ENCODE assay signal across 14 cellular contexts in the genomic region with DNA sequence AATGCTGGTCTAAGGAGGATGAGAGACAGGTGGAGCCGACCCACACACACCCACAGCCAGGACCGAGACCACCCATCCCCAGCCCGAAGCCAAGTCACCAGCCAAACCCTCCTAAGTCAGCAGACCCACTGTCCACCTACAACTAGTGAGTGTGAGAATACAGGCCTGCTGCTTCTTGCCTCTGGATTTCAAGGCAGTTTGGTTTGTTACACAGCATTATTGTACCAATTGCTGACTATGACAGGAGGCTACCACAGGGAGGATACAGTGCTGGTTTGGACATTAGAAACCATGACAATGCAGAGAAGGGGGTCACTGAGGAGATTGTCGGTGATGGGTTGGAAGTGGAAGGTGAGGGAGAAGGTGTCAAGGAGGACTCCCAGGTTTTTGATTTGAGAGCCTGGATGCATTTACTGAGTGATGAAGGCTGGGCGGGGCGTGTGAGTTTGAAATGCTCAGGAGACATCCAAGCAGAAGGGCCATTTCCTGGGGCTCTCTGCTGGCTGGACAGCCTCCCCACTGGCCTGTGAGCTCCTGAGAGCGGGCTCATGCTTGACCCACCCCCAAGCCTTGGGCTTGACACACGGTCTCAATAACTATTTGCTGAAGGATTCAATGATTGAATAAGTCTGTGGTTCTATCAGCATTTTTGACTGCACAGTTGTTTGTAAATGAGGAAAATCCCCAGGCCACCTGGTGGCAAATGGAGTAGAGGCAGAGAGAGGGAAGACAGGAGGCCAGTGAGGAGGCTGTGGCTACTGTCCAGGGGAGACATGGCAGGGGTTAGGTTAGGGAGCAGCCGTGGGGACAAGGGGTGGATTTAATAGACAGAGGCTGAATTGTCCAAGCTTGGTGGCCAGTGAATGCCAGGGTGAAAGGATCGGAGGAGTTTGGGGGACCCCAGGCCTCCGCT. TPM values are rescaled to one million over a fixed set of nuclear protein-coding genes. Genes with fewer than 3 reads are reported as not detected.
DNase-seq lines count a peak whose midpoint lies in the region; ATAC-seq, FAIRE-seq and TF ChIP-seq lines count a peak whose summit lies in the region.
"Had no signal": no experiment of that assay in that cellular context is flagged by ENCODE, and none has a peak within 500 bp of the region (broad histone marks: within the 10 kb centered on the region; RNA-seq: fewer than 3 reads in every experiment).

No MANE protein-coding gene starts in this region.

- H3K36me3 Mint-ChIP-seq in activated CD8-positive, alpha-beta memory T cell treated with anti-CD3 and anti-CD28 coated beads, Interleukin-2, amount 10 ng/mL, durations not matched to agents 7 days and 5 days, result peaks cover 62% of the 10 kb centered on the region
- H3K36me3 Mint-ChIP-seq in stimulated activated effector memory CD8-positive, alpha-beta T cell treated with anti-CD3 and anti-CD28 coated beads, Interleukin-12 subunit alpha, Interleukin-12 subunit beta, amount 100 ng/mL, for 72 hours, result peaks cover 57% of the 10 kb centered on the region

- peak; percentile 16; the same call in 1 of the 2 replicates for TF ChIP-seq CTCF in MM.1S (IDR thresholded peaks at IDR 0.05; ENCODE audit: low read length)
- TF ChIP-seq CTCF in bronchial epithelial cell (IDR thresholded peaks at IDR 0.05; ENCODE audit: insufficient read depth, low read length, severe bottlenecking), result no peak

- H3K36me3 ChIP-seq in MM.1S (replicated peaks; ENCODE audit: insufficient read depth, low read length) (peaks cover 7% of the 10 kb centered on the region; the same call in 1 of the 2 replicates), bronchial epithelial cell (ENCODE audit: control insufficient read depth, insufficient read depth, low read length) (peaks cover 3% of the 10 kb centered on the region)

- H3K4me3 ChIP-seq in MM.1S (ENCODE audit: low read length), result no peak overlapping the region
- no peak overlapping the region for H3K4me3 ChIP-seq in bronchial epithelial cell (ENCODE audit: low read depth, low read length)
- H3K4me3 ChIP-seq: body of pancreas had no signal

- CTCF ChIA-PET in activated CD8-positive, alpha-beta memory T cell treated with anti-CD3 and anti-CD28 coated beads, Interleukin-2, amount 10 ng/mL, durations not matched to agents 7 days and 5 days (lab: Charles Lee), result interaction anchor here (0.9 to 4.4 kb wide), 9 partner anchors 9 to 439 kb away, joined by 3 to 24 read pairs (median 7); partner anchors contain the start of gene CYTH4

- peaks cover 91% of the 10 kb centered on the region for H3K4me1 Mint-ChIP-seq in activated CD8-positive, alpha-beta memory T cell treated with anti-CD3 and anti-CD28 coated beads, Interleukin-2, amount 10 ng/mL, durations not matched to agents 7 days and 5 days
- H3K4me1 Mint-ChIP-seq in stimulated activated effector memory CD8-positive, alpha-beta T cell treated with anti-CD3 and anti-CD28 coated beads, Interleukin-12 subunit alpha, Interleukin-12 subunit beta, amount 100 ng/mL, for 72 hours, result peaks cover 90% of the 10 kb centered on the region

- no peak for ATAC-seq in activated CD8-positive, alpha-beta memory T cell treated with anti-CD3 and anti-CD28 coated beads, Interleukin-2, amount 10 ng/mL, durations not matched to agents 7 days and 5 days
- ATAC-seq in stimulated activated effector memory CD8-positive, alpha-beta T cell treated with anti-CD3 and anti-CD28 coated beads, Interleukin-12 subunit alpha, Interleukin-12 subunit beta, amount 100 ng/mL, for 72 hours, result no peak
- ATAC-seq in SK-N-SH treated with all-trans-retinoic acid at 6 μM for 48 hours (no peak), HG03045 (IDR thresholded peaks at IDR 0.05; ENCODE audit: unreplicated experiment) (no peak)
- ATAC-seq: body of pancreas had no signal

- peak; percentile 23 for FAIRE-seq in bronchial epithelial cell (lab: Jason Lieb, UNC)
- FAIRE-seq: urothelium cell line had no signal

- H3K27me3 ChIP-seq in MM.1S (replicated peaks; ENCODE audit: insufficient read depth, low read length) (no peaks in the 10 kb centered on the region), bronchial epithelial cell (ENCODE audit: control insufficient read depth, insufficient read depth, low read length) (no peaks in the 10 kb centered on the region)
- H3K27me3 ChIP-seq: body of pancreas had no signal

- peaks cover 96% of the 10 kb centered on the region for H3F3A ChIP-seq in MM.1S (ENCODE audit: insufficient read depth, low read length)

- no peak overlapping the region for H3K4me3 Mint-ChIP-seq in activated CD8-positive, alpha-beta memory T cell treated with anti-CD3 and anti-CD28 coated beads, Interleukin-2, amount 10 ng/mL, durations not matched to agents 7 days and 5 days
- peak overlapping the region; percentile 44 for H3K4me3 Mint-ChIP-seq in stimulated activated effector memory CD8-positive, alpha-beta T cell treated with anti-CD3 and anti-CD28 coated beads, Interleukin-12 subunit alpha, Interleukin-12 subunit beta, amount 100 ng/mL, for 72 hours
- H3K4me3 Mint-ChIP-seq: H9 had no signal

- no peaks in the 10 kb centered on the region for H3K27me3 Mint-ChIP-seq in activated CD8-positive, alpha-beta memory T cell treated with anti-CD3 and anti-CD28 coated beads, Interleukin-2, amount 10 ng/mL, durations not matched to agents 7 days and 5 days

- no peaks in the 10 kb centered on the region for H3K9me3 ChIP-seq in MM.1S (replicated peaks; ENCODE audit: insufficient read depth, low read length)
- H3K9me3 ChIP-seq: body of pancreas had no signal

- peaks cover 2% of the 10 kb centered on the region for H3K9me3 Mint-ChIP-seq in activated CD8-positive, alpha-beta memory T cell treated with anti-CD3 and anti-CD28 coated beads, Interleukin-2, amount 10 ng/mL, durations not matched to agents 7 days and 5 days (ENCODE audit: low read depth)
- peaks cover 10% of the 10 kb centered on the region for H3K9me3 Mint-ChIP-seq in stimulated activated effector memory CD8-positive, alpha-beta T cell treated with anti-CD3 and anti-CD28 coated beads, Interleukin-12 subunit alpha, Interleukin-12 subunit beta, amount 100 ng/mL, for 72 hours
- H3K9me3 Mint-ChIP-seq: H9 had no signal

- H3K4me2 ChIP-seq in MM.1S (ENCODE audit: low read depth, low read length), result no peak overlapping the region

- peak overlapping the region; percentile 98; the same call in 1 of the 2 replicates for H3K27ac ChIP-seq in MM.1S (ENCODE audit: low read length)
- H3K27ac ChIP-seq: body of pancreas had no signal

- no peaks in the 10 kb centered on the region for H3K9me2 ChIP-seq in MM.1S (replicated peaks; ENCODE audit: insufficient read depth, low read length)

- no peaks in the 10 kb centered on the region for H4K20me1 ChIP-seq in MM.1S (ENCODE audit: insufficient read depth, low read length)

- no peak for DNase-seq in activated CD8-positive, alpha-beta memory T cell treated with anti-CD3 and anti-CD28 coated beads, Interleukin-2, amount 10 ng/mL, durations not matched to agents 7 days and 5 days
- no peak for DNase-seq in activated CD8-positive, alpha-beta memory T cell treated with anti-CD3 and anti-CD28 coated beads, Interleukin-2, amount 50 U/mL, for 48 hours
- DNase-seq in MM.1S (no peak), bronchial epithelial cell (ENCODE audit: low read depth) (no peak), mucosa of gallbladder (ENCODE audit: low spot score) (no peak)
- no peak for DNase-seq in stimulated activated effector memory CD8-positive, alpha-beta T cell treated with anti-CD3 and anti-CD28 coated beads, Interleukin-12 subunit alpha, Interleukin-12 subunit beta, amount 100 ng/mL, for 72 hours (ENCODE audit: low spot score in 2 of 2)
- DNase-seq: body of pancreas, DMS53, H9, NCI-H187 had no signal

- H3K4me1 ChIP-seq in MM.1S (ENCODE audit: low read length), result peaks cover 85% of the 10 kb centered on the region
- H3K4me1 ChIP-seq: body of pancreas had no signal

- no peak overlapping the region for H2AFZ ChIP-seq in MM.1S (ENCODE audit: low read length)

- peak overlapping the region; percentile 96 for H3K27ac Mint-ChIP-seq in activated CD8-positive, alpha-beta memory T cell treated with anti-CD3 and anti-CD28 coated beads, Interleukin-2, amount 10 ng/mL, durations not matched to agents 7 days and 5 days
- peak overlapping the region; percentile 91 for H3K27ac Mint-ChIP-seq in stimulated activated effector memory CD8-positive, alpha-beta T cell treated with anti-CD3 and anti-CD28 coated beads, Interleukin-12 subunit alpha, Interleukin-12 subunit beta, amount 100 ng/mL, for 72 hours

- peaks cover 27% of the 10 kb centered on the region for H3K79me2 ChIP-seq in MM.1S (ENCODE audit: low read length)

- no peak overlapping the region for H3K9ac ChIP-seq in MM.1S (ENCODE audit: low read length)

TF ChIP-seq in SK-N-SH treated with all-trans-retinoic acid at 6 μM for 48 hours, 23 proteins besides CTCF, POLR2A, EP300 and RAD21 (continues in another document):
- TF ChIP-seq ARNTL (CRISPR knock-in tag; IDR thresholded peaks at IDR 0.05; ENCODE audit: borderline replicate concordance, low read depth) (no peak), ZFP3 (CRISPR knock-in tag; IDR thresholded peaks at IDR 0.05) (no peak), ESRRG (CRISPR knock-in tag; IDR thresholded peaks at IDR 0.05) (no peak), SNAI2 (CRISPR knock-in tag; IDR thresholded peaks at IDR 0.05) (no peak)
- TF ChIP-seq, protein P1, sequence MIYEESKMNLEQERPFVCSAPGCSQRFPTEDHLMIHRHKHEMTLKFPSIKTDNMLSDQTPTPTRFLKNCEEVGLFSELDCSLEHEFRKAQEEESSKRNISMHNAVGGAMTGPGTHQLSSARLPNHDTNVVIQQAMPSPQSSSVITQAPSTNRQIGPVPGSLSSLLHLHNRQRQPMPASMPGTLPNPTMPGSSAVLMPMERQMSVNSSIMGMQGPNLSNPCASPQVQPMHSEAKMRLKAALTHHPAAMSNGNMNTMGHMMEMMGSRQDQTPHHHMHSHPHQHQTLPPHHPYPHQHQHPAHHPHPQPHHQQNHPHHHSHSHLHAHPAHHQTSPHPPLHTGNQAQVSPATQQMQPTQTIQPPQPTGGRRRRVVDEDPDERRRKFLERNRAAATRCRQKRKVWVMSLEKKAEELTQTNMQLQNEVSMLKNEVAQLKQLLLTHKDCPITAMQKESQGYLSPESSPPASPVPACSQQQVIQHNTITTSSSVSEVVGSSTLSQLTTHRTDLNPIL (CRISPR knock-in tag; IDR thresholded peaks at IDR 0.05; ENCODE audit: low read depth), result no peak

RNA-seq across cellular contexts. Expression of gene SSTR3, which starts 9.4 kb away (rescaled TPM):
- 1 to 10 TPM; 1.3 to 2.2 TPM for total RNA-seq in activated CD8-positive, alpha-beta memory T cell treated with anti-CD3 and anti-CD28 coated beads, Interleukin-2, amount 10 ng/mL, durations not matched to agents 7 days and 5 days
- total RNA-seq in bronchial epithelial cell (not detected in 2 replicates), mucosa of gallbladder (0.06 TPM)
- total RNA-seq: A673 had no signal

RNA-seq across cellular contexts. Expression of gene RAC2, which starts 22.4 kb away (rescaled TPM):
- total RNA-seq in activated CD8-positive, alpha-beta memory T cell treated with anti-CD3 and anti-CD28 coated beads, Interleukin-2, amount 10 ng/mL, durations not matched to agents 7 days and 5 days, result 100 to 1,000 TPM; 834 to 907 TPM
- total RNA-seq in bronchial epithelial cell (2.6 and 6.3 TPM in 2 replicates), mucosa of gallbladder (46.4 TPM)

RNA-seq across cellular contexts. Expression of gene C1QTNF6, which starts 33.6 kb away (rescaled TPM):
- total RNA-seq in activated CD8-positive, alpha-beta memory T cell treated with anti-CD3 and anti-CD28 coated beads, Interleukin-2, amount 10 ng/mL, durations not matched to agents 7 days and 5 days, result 1 to 10 TPM; 6.7 to 7.4 TPM
- 2.9 and 4.1 TPM in 2 replicates for total RNA-seq in bronchial epithelial cell
- 7.2 TPM for total RNA-seq in mucosa of gallbladder

Comparison
In these comparisons a context has a peak if more than half of its experiments do, and no peak if none do; other contexts are left out.
1. RNA of gene RAC2, which starts 22.4 kb away (total RNA-seq): 834 to 907 TPM in activated CD8-positive, alpha-beta memory T cell treated with anti-CD3 and anti-CD28 coated beads, Interleukin-2, amount 10 ng/mL, durations not matched to agents 7 days and 5 days; 46.4 TPM in mucosa of gallbladder (single experiment) and 2.6 to 6.3 TPM in bronchial epithelial cell; every median in the first group is over 10 times any median in the second.